Comparison of ENCODE assay signal across 8 cellular contexts in genomic region chr3:139173372-139174108, GRCh38.
DNase-seq lines count a peak whose midpoint lies in the region; ATAC-seq, FAIRE-seq and TF ChIP-seq lines count a peak whose summit lies in the region.

No MANE protein-coding gene starts in this region.

- FAIRE-seq in GM19239 (lab: Jason Lieb, UNC) = no peak

- ATAC-seq in GM18868 (IDR thresholded peaks at IDR 0.05; ENCODE audit: unreplicated experiment) = no peak

- H3K27ac ChIP-seq in rectal smooth muscle tissue (ENCODE audit: low read depth, low read length) = no peak overlapping the region

- no peaks in the 10 kb centered on the region for H3K36me3 ChIP-seq in rectal smooth muscle tissue (ENCODE audit: control insufficient read depth, insufficient read depth, low read length)

- no peak for TF ChIP-seq CTCF in fibroblast of the aortic adventitia (IDR thresholded peaks at IDR 0.05; ENCODE audit: insufficient read depth, low read length)

- no peaks in the 10 kb centered on the region for H3K27me3 ChIP-seq in rectal smooth muscle tissue (ENCODE audit: control insufficient read depth, insufficient read depth, low read length)

- H3K4me3 ChIP-seq in fibroblast of the aortic adventitia (ENCODE audit: low read depth, low read length) = peak overlapping the region; percentile 58
- peak overlapping the region; percentile 24 for H3K4me3 ChIP-seq in rectal smooth muscle tissue (ENCODE audit: low read length)

- H3K4me1 ChIP-seq in rectal smooth muscle tissue (ENCODE audit: control insufficient read depth, insufficient read depth, low read length) = no peaks in the 10 kb centered on the region

- DNase-seq in DMS 273 treated with DMSO at 0.1 percent for 48 hours (lab: John Stamatoyannopoulos, UW) (peak; percentile 54), RPMI7951 (ENCODE audit: low read depth) (peak; percentile 84), fibroblast of the aortic adventitia (ENCODE audit: low read depth) (peak; percentile 72), GM19239 (ENCODE audit: insufficient read length, low spot score) (no peak)
- DNase-seq in activated naive CD4-positive, alpha-beta T cell (lab: John Stamatoyannopoulos, UW) = no peak
- no peak for DNase-seq in activated naive CD4-positive, alpha-beta T cell treated with Interleukin-2 at 50 U/mL for 16 hours

- H3K9ac ChIP-seq in rectal smooth muscle tissue (ENCODE audit: low read length) = no peak overlapping the region

Comparison
In these comparisons a context has a peak if more than half of its experiments do, and no peak if none do; other contexts are left out.
1. DNase-seq: peak in DMS 273 treated with DMSO at 0.1 percent for 48 hours (single experiment), RPMI7951 (single experiment) and fibroblast of the aortic adventitia (single experiment); none in activated naive CD4-positive, alpha-beta T cell (0 of 4), GM19239 (single experiment) and activated naive CD4-positive, alpha-beta T cell treated with Interleukin-2 at 50 U/mL for 16 hours (single experiment).